1 cellular context compared by ENCODE assay signal in the genomic region with DNA sequence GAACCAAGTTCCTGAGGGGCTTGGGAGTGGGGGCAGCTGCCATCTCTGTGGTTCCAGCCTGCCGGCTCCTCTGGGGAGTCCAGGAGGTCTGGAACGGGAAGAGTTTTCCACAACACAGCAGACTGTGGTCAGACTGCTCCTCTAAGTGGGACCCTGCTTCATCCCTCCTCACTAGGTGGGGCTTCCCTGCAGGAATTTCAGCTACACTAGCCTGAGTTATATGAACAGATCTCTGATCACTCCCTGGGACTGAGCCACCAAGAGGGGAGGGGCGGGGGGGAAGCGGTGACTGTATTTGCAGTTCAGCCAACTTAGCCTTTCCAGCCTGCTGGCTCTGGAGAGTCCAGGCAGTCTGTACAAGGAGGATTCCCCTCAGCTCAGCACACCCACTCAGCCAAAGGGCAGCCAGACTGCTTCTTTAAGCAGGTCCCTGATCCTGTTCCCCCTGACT.
TF ChIP-seq lines count a peak whose summit lies in the region.

No MANE protein-coding gene starts in this region.

TF ChIP-seq in HepG2, 621 proteins besides CTCF, POLR2A, EP300 and RAD21 (continued from another document):
- TF ChIP-seq, protein P1, sequence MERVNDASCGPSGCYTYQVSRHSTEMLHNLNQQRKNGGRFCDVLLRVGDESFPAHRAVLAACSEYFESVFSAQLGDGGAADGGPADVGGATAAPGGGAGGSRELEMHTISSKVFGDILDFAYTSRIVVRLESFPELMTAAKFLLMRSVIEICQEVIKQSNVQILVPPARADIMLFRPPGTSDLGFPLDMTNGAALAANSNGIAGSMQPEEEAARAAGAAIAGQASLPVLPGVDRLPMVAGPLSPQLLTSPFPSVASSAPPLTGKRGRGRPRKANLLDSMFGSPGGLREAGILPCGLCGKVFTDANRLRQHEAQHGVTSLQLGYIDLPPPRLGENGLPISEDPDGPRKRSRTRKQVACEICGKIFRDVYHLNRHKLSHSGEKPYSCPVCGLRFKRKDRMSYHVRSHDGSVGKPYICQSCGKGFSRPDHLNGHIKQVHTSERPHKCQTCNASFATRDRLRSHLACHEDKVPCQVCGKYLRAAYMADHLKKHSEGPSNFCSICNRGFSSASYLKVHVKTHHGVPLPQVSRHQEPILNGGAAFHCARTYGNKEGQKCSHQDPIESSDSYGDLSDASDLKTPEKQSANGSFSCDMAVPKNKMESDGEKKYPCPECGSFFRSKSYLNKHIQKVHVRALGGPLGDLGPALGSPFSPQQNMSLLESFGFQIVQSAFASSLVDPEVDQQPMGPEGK (CRISPR knock-in tag; IDR thresholded peaks at IDR 0.05), result peak; percentile 18; the same call in 1 of the 2 replicates
